9 cellular contexts compared by ENCODE assay signal in the genomic region with DNA sequence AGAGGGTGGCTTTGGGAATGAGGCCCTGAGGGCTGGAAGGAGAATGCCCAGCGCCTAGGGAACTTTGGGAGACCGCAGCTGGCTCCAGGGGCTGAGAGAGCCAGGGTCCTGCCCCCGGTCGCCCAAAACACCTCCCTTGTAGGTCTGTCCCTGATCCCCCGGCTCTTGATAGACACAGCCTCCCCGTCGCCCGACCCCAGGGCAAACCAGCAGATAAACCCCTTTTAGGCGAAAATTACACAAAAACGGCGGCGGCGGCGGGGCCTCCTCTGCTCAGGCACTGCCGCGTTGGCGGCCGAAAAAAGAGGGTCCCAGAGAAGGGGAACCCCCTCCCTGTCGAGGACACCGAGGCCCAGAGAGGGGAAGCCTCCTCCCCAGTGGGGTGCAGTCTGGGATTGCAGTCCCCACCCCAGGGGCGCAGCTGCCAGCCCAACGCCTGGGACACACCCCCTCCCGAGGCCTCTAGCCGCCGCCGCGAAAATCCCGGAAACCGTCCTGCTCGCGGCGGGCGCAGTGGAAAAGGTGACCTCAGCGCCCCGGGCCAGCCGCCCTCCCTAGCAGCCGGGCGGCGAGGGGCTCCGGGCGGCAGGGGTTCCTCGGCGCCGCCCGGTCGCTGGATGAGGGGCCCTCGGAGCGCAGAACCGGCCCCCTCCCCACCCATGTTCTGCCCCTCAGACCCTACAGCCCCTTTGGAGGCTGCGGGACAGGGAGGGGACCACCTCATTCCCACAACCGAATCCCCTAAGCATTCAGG. TPM values are rescaled to one million over a fixed set of nuclear protein-coding genes. Genes with fewer than 3 reads are reported as not detected.
A peak's percentile ranks its signal among the peaks of the same experiment; 100 is the strongest.
DNase-seq lines count a peak whose midpoint lies in the region; ATAC-seq and TF ChIP-seq lines count a peak whose summit lies in the region.
"Had no signal": no experiment of that assay in that cellular context is flagged by ENCODE, and none has a peak within 500 bp of the region (broad histone marks: within the 10 kb centered on the region; RNA-seq: fewer than 3 reads in every experiment).

No MANE protein-coding gene starts in this region.

- H3K36me3 Mint-ChIP-seq in WTC11: peaks cover 7% of the 10 kb centered on the region

- no peaks in the 10 kb centered on the region for H3K9me3 Mint-ChIP-seq in WTC11
- H3K9me3 Mint-ChIP-seq in stimulated activated naive CD8-positive, alpha-beta T cell treated with anti-CD3 and anti-CD28 coated beads, Interleukin-15, amount 100 ng/mL, for 72 hours: no peaks in the 10 kb centered on the region

- peaks cover 47% of the 10 kb centered on the region for H3K4me1 ChIP-seq in body of pancreas

- no peaks in the 10 kb centered on the region for H3K9me3 ChIP-seq in body of pancreas

- H3K4me1 Mint-ChIP-seq in WTC11: peaks cover 53% of the 10 kb centered on the region
- peaks cover 70% of the 10 kb centered on the region for H3K4me1 Mint-ChIP-seq in stimulated activated naive CD8-positive, alpha-beta T cell treated with anti-CD3 and anti-CD28 coated beads, Interleukin-15, amount 100 ng/mL, for 72 hours

- CTCF ChIA-PET in WTC11 (lab: Charles Lee): interaction anchor here (0.9 to 6.8 kb wide), 10 partner anchors 8 to 278 kb away, joined by 3 to 42 read pairs (median 4); no protein-coding TSS in a partner anchor

- no peak overlapping the region for H3K27ac ChIP-seq in body of pancreas

- POLR2A ChIA-PET in WTC11 (lab: Charles Lee): no interaction called here

- intact Hi-C loops in body of pancreas (cut with DNase I): loop anchor here (5.0 kb wide), 1 partner anchor 276 kb away; no protein-coding TSS in a partner anchor

- H3K4me3 Mint-ChIP-seq in WTC11: peak overlapping the region; percentile 66
- peak overlapping the region; percentile 74 to 88 for H3K4me3 Mint-ChIP-seq in stimulated activated naive CD8-positive, alpha-beta T cell treated with anti-CD3 and anti-CD28 coated beads, Interleukin-15, amount 100 ng/mL, for 72 hours

- no peak for TF ChIP-seq POLR2A in body of pancreas (IDR thresholded peaks at IDR 0.05)

- H3K27me3 ChIP-seq in body of pancreas: peaks cover 3 to 72% of the 10 kb centered on the region in 2 donors

- no peaks in the 10 kb centered on the region for H3K36me3 ChIP-seq in body of pancreas (replicated peaks in 1 of 2; ENCODE audit: insufficient read depth in 1 of 2, low read depth in 2 of 2)

- no peak overlapping the region for H3K27ac Mint-ChIP-seq in WTC11
- no peak overlapping the region for H3K27ac Mint-ChIP-seq in stimulated activated naive CD8-positive, alpha-beta T cell treated with anti-CD3 and anti-CD28 coated beads, Interleukin-15, amount 100 ng/mL, for 72 hours

- DNase-seq in activated effector memory CD4-positive, alpha-beta T cell treated with anti-CD3 and anti-CD28 coated beads, Interleukin-2, amount 50 U/mL, for 16 hours: peak; percentile 69
- no peak for DNase-seq in activated effector memory CD4-positive, alpha-beta T cell treated with Interleukin-2 at 50 U/mL for 16 hours
- DNase-seq in WTC11 (ENCODE audit: low spot score): peak; percentile 46
- DNase-seq in left kidney (ENCODE audit: low read depth, low spot score): peak; percentile 60
- DNase-seq in stimulated activated naive CD8-positive, alpha-beta T cell treated with anti-CD3 and anti-CD28 coated beads, Interleukin-15, amount 100 ng/mL, for 72 hours: no peak
- DNase-seq in foreskin melanocyte: no peak
- no peak for DNase-seq in body of pancreas

- ATAC-seq in WTC11 (peak; percentile 1; the same call in 1 of the 2 replicates), GM18861 (IDR thresholded peaks at IDR 0.05; ENCODE audit: unreplicated experiment) (no peak), body of pancreas (no peak)
- ATAC-seq in stimulated activated naive CD8-positive, alpha-beta T cell treated with anti-CD3 and anti-CD28 coated beads, Interleukin-15, amount 100 ng/mL, for 72 hours: peak; percentile 32

- WGBS in body of pancreas, 2 donors: 15 to 27% methylated on average over 13 to 45 of the region's 51 CpGs

- peaks cover 92% of the 10 kb centered on the region for H3K27me3 Mint-ChIP-seq in WTC11 (ENCODE audit: low read depth)
- peaks cover 96% of the 10 kb centered on the region for H3K27me3 Mint-ChIP-seq in stimulated activated naive CD8-positive, alpha-beta T cell treated with anti-CD3 and anti-CD28 coated beads, Interleukin-15, amount 100 ng/mL, for 72 hours

- TF ChIP-seq CTCF in WTC11 (IDR thresholded peaks at IDR 0.05) (no peak), body of pancreas (IDR thresholded peaks at IDR 0.05) (no peak)

- no peak overlapping the region for H3K4me3 ChIP-seq in body of pancreas

TF ChIP-seq in WTC11, 78 proteins besides CTCF, POLR2A, EP300 and RAD21:
- TF ChIP-seq, protein P1, sequence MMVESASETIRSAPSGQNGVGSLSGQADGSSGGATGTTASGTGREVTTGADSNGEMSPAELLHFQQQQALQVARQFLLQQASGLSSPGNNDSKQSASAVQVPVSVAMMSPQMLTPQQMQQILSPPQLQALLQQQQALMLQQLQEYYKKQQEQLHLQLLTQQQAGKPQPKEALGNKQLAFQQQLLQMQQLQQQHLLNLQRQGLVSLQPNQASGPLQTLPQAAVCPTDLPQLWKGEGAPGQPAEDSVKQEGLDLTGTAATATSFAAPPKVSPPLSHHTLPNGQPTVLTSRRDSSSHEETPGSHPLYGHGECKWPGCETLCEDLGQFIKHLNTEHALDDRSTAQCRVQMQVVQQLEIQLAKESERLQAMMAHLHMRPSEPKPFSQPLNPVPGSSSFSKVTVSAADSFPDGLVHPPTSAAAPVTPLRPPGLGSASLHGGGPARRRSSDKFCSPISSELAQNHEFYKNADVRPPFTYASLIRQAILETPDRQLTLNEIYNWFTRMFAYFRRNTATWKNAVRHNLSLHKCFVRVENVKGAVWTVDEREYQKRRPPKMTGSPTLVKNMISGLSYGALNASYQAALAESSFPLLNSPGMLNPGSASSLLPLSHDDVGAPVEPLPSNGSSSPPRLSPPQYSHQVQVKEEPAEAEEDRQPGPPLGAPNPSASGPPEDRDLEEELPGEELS (CRISPR knock-in tag; IDR thresholded peaks at IDR 0.05): no peak
- TF ChIP-seq, protein P2, sequence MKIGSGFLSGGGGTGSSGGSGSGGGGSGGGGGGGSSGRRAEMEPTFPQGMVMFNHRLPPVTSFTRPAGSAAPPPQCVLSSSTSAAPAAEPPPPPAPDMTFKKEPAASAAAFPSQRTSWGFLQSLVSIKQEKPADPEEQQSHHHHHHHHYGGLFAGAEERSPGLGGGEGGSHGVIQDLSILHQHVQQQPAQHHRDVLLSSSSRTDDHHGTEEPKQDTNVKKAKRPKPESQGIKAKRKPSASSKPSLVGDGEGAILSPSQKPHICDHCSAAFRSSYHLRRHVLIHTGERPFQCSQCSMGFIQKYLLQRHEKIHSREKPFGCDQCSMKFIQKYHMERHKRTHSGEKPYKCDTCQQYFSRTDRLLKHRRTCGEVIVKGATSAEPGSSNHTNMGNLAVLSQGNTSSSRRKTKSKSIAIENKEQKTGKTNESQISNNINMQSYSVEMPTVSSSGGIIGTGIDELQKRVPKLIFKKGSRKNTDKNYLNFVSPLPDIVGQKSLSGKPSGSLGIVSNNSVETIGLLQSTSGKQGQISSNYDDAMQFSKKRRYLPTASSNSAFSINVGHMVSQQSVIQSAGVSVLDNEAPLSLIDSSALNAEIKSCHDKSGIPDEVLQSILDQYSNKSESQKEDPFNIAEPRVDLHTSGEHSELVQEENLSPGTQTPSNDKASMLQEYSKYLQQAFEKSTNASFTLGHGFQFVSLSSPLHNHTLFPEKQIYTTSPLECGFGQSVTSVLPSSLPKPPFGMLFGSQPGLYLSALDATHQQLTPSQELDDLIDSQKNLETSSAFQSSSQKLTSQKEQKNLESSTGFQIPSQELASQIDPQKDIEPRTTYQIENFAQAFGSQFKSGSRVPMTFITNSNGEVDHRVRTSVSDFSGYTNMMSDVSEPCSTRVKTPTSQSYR (CRISPR knock-in tag; IDR thresholded peaks at IDR 0.05): no peak
- no peak for TF ChIP-seq OVOL2 (CRISPR knock-in tag; IDR thresholded peaks at IDR 0.05; ENCODE audit: borderline replicate concordance)

RNA-seq across cellular contexts. Expression of a gene that starts 3.1 kb away (rescaled TPM):
- total RNA-seq in WTC11 (2021) (8.9 to 10.6 TPM (median 9.0 TPM) in 3 replicates), body of pancreas (1 to 10 TPM in 1 of 2 donors, under 1 TPM in 1; 0.26 to 5.6 TPM)
- total RNA-seq: myocyte had no signal

Comparison
In these comparisons a context has a peak if more than half of its experiments do, and no peak if none do; other contexts are left out.
1. DNase-seq: peak in activated effector memory CD4-positive, alpha-beta T cell treated with anti-CD3 and anti-CD28 coated beads, Interleukin-2, amount 50 U/mL, for 16 hours (single experiment), WTC11 (single experiment) and left kidney (single experiment); none in activated effector memory CD4-positive, alpha-beta T cell treated with Interleukin-2 at 50 U/mL for 16 hours (single experiment), stimulated activated naive CD8-positive, alpha-beta T cell treated with anti-CD3 and anti-CD28 coated beads, Interleukin-15, amount 100 ng/mL, for 72 hours (0 of 2), foreskin melanocyte (single experiment) and body of pancreas (0 of 4).
2. ATAC-seq: peak in WTC11 (single experiment) and stimulated activated naive CD8-positive, alpha-beta T cell treated with anti-CD3 and anti-CD28 coated beads, Interleukin-15, amount 100 ng/mL, for 72 hours (single experiment); none in GM18861 (single experiment) and body of pancreas (single experiment).